In the genomic region with DNA sequence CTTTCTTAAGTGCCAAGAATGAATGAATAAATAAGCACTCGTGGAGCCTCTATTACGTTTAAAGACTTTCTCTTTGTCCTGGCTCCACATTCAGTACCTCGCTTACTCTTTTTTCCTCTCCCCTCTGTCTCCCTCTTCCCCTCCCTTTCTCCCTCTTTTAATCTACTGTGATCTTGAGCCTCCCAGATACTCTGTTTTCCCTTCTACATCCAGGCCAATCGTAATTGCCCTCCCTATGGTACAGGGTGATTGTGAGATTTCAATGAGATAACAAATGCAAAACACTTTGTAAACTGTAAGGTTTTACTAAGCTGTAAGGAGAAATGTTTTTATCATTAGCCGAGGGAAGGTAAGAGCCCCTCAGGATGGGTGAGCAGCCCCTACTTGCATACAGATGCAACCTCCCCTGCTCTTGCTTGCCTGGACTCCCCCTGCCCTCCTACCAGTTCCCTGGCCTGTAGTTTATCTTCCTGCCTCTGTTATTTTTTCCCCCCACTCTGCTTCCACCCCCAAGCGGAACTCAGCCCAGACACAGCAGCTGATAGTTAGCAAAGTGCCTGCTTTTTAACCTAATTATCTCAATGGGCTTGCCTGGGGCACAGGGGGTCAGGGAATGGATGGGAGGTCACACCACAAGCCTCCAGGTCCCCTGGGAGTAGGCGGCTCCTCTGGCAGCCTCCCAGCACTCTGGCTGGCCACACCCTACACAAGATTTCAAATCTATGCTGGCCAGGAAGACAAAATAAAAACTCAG, we compare ENCODE assay signal across 1 cellular context.
A peak's percentile ranks its signal among the peaks of the same experiment; 100 is the strongest.
TF ChIP-seq lines count a peak whose summit lies in the region.

No MANE protein-coding gene starts in this region.

TF ChIP-seq in HEK293, 187 proteins besides CTCF, POLR2A, EP300 and RAD21 (continued from another document and continues in another):
- TF ChIP-seq, protein P1, sequence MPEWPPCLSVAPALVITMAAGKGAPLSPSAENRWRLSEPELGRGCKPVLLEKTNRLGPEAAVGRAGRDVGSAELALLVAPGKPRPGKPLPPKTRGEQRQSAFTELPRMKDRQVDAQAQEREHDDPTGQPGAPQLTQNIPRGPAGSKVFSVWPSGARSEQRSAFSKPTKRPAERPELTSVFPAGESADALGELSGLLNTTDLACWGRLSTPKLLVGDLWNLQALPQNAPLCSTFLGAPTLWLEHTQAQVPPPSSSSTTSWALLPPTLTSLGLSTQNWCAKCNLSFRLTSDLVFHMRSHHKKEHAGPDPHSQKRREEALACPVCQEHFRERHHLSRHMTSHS (tag by site-specific recombination; IDR thresholded peaks at IDR 0.05), result 0 out of 2 replicates have a peak, but pooled peaks have one; percentile 33
- TF ChIP-seq ZSCAN23 (tag by site-specific recombination; IDR thresholded peaks at IDR 0.05) (0 out of 2 replicates have a peak, but pooled peaks have one; percentile 25), ZNF501 (tag by site-specific recombination; IDR thresholded peaks at IDR 0.05) (no peak), ZIC2 (tag by site-specific recombination; IDR thresholded peaks at IDR 0.05) (peak; percentile 87), ZEB2 (tag by site-specific recombination; IDR thresholded peaks at IDR 0.05) (peak; percentile 76), ZNF157 (tag by site-specific recombination; IDR thresholded peaks at IDR 0.05) (no peak), KLF9 (tag by site-specific recombination; IDR thresholded peaks at IDR 0.05; ENCODE audit: low read depth) (peak; percentile 58; the same call in 1 of the 2 replicates), ZNF629 (tag by site-specific recombination; IDR thresholded peaks at IDR 0.05) (peak; percentile 75), HOXD13 (CRISPR knock-in tag; IDR thresholded peaks at IDR 0.05; ENCODE audit: borderline replicate concordance) (0 out of 2 replicates have a peak, but pooled peaks have one; percentile 59), ZNF560 (tag by site-specific recombination; IDR thresholded peaks at IDR 0.05; ENCODE audit: borderline replicate concordance) (no peak), BCL11A (tag by site-specific recombination; IDR thresholded peaks at IDR 0.05; ENCODE audit: low read depth) (peak; percentile 59), FEZF1 (tag by site-specific recombination; IDR thresholded peaks at IDR 0.05) (peak; percentile 87), ZNF146 (tag by site-specific recombination; IDR thresholded peaks at IDR 0.05) (peak; percentile 8; the same call in 1 of the 2 replicates), ZNF596 (tag by site-specific recombination; IDR thresholded peaks at IDR 0.05) (peak; percentile 64; the same call in 1 of the 2 replicates), SP2 (tag by site-specific recombination; IDR thresholded peaks at IDR 0.05) (0 out of 2 replicates have a peak, but pooled peaks have one; percentile 15), ZBTB17 (tag by site-specific recombination; IDR thresholded peaks at IDR 0.05) (no peak; the same call in 1 of the 2 replicates), KLF8 (tag by site-specific recombination; IDR thresholded peaks at IDR 0.05) (0 out of 2 replicates have a peak, but pooled peaks have one; percentile 17), REPIN1 (tag by site-specific recombination; IDR thresholded peaks at IDR 0.05; ENCODE audit: low read depth) (no peak), ZXDB (tag by site-specific recombination; IDR thresholded peaks at IDR 0.05) (peak; percentile 67), ZSCAN16 (tag by site-specific recombination; IDR thresholded peaks at IDR 0.05) (0 out of 2 replicates have a peak, but pooled peaks have one; percentile 53), ZNF423 (tag by site-specific recombination; IDR thresholded peaks at IDR 0.05) (peak; percentile 77; the same call in 1 of the 2 replicates), IKZF3 (tag by site-specific recombination; IDR thresholded peaks at IDR 0.05) (peak; percentile 91), TRIM28 (IDR thresholded peaks at IDR 0.05; ENCODE audit: borderline replicate concordance, low read length) (peak; percentile 72; the same call in 1 of the 2 replicates), OSR2 (tag by site-specific recombination; IDR thresholded peaks at IDR 0.05) (peak; percentile 92), ZFP3 (tag by site-specific recombination; IDR thresholded peaks at IDR 0.05; ENCODE audit: low read depth) (no peak), ZNF341 (tag by site-specific recombination; IDR thresholded peaks at IDR 0.05; ENCODE audit: low read depth) (peak; percentile 35; the same call in 1 of the 2 replicates), KLF10 (tag by site-specific recombination; IDR thresholded peaks at IDR 0.05) (peak; percentile 83), ZNF366 (tag by site-specific recombination; conservative IDR thresholded peaks at IDR 0.05) (peak; percentile 22; the same call in 1 of the 2 replicates)
- TF ChIP-seq, protein P2, sequence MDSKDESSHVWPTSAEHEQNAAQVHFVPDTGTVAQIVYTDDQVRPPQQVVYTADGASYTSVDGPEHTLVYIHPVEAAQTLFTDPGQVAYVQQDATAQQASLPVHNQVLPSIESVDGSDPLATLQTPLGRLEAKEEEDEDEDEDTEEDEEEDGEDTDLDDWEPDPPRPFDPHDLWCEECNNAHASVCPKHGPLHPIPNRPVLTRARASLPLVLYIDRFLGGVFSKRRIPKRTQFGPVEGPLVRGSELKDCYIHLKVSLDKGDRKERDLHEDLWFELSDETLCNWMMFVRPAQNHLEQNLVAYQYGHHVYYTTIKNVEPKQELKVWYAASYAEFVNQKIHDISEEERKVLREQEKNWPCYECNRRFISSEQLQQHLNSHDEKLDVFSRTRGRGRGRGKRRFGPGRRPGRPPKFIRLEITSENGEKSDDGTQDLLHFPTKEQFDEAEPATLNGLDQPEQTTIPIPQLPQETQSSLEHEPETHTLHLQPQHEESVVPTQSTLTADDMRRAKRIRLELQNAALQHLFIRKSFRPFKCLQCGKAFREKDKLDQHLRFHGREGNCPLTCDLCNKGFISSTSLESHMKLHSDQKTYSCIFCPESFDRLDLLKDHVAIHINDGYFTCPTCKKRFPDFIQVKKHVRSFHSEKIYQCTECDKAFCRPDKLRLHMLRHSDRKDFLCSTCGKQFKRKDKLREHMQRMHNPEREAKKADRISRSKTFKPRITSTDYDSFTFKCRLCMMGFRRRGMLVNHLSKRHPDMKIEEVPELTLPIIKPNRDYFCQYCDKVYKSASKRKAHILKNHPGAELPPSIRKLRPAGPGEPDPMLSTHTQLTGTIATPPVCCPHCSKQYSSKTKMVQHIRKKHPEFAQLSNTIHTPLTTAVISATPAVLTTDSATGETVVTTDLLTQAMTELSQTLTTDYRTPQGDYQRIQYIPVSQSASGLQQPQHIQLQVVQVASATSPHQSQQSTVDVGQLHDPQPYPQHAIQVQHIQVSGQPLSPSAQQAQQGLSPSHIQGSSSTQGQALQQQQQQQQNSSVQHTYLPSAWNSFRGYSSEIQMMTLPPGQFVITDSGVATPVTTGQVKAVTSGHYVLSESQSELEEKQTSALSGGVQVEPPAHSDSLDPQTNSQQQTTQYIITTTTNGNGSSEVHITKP (tag by site-specific recombination; IDR thresholded peaks at IDR 0.05), result peak; percentile 95
- TF ChIP-seq, protein P3, sequence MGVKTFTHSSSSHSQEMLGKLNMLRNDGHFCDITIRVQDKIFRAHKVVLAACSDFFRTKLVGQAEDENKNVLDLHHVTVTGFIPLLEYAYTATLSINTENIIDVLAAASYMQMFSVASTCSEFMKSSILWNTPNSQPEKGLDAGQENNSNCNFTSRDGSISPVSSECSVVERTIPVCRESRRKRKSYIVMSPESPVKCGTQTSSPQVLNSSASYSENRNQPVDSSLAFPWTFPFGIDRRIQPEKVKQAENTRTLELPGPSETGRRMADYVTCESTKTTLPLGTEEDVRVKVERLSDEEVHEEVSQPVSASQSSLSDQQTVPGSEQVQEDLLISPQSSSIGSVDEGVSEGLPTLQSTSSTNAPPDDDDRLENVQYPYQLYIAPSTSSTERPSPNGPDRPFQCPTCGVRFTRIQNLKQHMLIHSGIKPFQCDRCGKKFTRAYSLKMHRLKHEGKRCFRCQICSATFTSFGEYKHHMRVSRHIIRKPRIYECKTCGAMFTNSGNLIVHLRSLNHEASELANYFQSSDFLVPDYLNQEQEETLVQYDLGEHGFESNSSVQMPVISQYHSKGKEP (tag by site-specific recombination; IDR thresholded peaks at IDR 0.05), result peak; percentile 64
- TF ChIP-seq, protein P4, sequence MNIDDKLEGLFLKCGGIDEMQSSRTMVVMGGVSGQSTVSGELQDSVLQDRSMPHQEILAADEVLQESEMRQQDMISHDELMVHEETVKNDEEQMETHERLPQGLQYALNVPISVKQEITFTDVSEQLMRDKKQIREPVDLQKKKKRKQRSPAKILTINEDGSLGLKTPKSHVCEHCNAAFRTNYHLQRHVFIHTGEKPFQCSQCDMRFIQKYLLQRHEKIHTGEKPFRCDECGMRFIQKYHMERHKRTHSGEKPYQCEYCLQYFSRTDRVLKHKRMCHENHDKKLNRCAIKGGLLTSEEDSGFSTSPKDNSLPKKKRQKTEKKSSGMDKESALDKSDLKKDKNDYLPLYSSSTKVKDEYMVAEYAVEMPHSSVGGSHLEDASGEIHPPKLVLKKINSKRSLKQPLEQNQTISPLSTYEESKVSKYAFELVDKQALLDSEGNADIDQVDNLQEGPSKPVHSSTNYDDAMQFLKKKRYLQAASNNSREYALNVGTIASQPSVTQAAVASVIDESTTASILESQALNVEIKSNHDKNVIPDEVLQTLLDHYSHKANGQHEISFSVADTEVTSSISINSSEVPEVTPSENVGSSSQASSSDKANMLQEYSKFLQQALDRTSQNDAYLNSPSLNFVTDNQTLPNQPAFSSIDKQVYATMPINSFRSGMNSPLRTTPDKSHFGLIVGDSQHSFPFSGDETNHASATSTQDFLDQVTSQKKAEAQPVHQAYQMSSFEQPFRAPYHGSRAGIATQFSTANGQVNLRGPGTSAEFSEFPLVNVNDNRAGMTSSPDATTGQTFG (tag by site-specific recombination; IDR thresholded peaks at IDR 0.05; ENCODE audit: borderline replicate concordance), result no peak
- TF ChIP-seq, protein P5, sequence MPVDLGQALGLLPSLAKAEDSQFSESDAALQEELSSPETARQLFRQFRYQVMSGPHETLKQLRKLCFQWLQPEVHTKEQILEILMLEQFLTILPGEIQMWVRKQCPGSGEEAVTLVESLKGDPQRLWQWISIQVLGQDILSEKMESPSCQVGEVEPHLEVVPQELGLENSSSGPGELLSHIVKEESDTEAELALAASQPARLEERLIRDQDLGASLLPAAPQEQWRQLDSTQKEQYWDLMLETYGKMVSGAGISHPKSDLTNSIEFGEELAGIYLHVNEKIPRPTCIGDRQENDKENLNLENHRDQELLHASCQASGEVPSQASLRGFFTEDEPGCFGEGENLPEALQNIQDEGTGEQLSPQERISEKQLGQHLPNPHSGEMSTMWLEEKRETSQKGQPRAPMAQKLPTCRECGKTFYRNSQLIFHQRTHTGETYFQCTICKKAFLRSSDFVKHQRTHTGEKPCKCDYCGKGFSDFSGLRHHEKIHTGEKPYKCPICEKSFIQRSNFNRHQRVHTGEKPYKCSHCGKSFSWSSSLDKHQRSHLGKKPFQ (tag by site-specific recombination; IDR thresholded peaks at IDR 0.05), result peak; percentile 84
- TF ChIP-seq, protein P6, sequence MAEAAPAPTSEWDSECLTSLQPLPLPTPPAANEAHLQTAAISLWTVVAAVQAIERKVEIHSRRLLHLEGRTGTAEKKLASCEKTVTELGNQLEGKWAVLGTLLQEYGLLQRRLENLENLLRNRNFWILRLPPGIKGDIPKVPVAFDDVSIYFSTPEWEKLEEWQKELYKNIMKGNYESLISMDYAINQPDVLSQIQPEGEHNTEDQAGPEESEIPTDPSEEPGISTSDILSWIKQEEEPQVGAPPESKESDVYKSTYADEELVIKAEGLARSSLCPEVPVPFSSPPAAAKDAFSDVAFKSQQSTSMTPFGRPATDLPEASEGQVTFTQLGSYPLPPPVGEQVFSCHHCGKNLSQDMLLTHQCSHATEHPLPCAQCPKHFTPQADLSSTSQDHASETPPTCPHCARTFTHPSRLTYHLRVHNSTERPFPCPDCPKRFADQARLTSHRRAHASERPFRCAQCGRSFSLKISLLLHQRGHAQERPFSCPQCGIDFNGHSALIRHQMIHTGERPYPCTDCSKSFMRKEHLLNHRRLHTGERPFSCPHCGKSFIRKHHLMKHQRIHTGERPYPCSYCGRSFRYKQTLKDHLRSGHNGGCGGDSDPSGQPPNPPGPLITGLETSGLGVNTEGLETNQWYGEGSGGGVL (tag by site-specific recombination; IDR thresholded peaks at IDR 0.05), result peak; percentile 96
- TF ChIP-seq, protein P7, sequence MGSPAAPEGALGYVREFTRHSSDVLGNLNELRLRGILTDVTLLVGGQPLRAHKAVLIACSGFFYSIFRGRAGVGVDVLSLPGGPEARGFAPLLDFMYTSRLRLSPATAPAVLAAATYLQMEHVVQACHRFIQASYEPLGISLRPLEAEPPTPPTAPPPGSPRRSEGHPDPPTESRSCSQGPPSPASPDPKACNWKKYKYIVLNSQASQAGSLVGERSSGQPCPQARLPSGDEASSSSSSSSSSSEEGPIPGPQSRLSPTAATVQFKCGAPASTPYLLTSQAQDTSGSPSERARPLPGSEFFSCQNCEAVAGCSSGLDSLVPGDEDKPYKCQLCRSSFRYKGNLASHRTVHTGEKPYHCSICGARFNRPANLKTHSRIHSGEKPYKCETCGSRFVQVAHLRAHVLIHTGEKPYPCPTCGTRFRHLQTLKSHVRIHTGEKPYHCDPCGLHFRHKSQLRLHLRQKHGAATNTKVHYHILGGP (tag by site-specific recombination; IDR thresholded peaks at IDR 0.05), result no peak
- TF ChIP-seq, protein P8, sequence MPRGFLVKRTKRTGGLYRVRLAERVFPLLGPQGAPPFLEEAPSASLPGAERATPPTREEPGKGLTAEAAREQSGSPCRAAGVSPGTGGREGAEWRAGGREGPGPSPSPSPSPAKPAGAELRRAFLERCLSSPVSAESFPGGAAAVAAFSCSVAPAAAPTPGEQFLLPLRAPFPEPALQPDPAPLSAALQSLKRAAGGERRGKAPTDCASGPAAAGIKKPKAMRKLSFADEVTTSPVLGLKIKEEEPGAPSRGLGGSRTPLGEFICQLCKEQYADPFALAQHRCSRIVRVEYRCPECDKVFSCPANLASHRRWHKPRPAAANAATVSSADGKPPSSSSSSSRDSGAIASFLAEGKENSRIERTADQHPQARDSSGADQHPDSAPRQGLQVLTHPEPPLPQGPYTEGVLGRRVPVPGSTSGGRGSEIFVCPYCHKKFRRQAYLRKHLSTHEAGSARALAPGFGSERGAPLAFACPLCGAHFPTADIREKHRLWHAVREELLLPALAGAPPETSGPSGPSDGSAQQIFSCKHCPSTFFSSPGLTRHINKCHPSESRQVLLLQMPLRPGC (tag by site-specific recombination; IDR thresholded peaks at IDR 0.05), result peak; percentile 39; the same call in 1 of the 2 replicates
- TF ChIP-seq, protein P9, sequence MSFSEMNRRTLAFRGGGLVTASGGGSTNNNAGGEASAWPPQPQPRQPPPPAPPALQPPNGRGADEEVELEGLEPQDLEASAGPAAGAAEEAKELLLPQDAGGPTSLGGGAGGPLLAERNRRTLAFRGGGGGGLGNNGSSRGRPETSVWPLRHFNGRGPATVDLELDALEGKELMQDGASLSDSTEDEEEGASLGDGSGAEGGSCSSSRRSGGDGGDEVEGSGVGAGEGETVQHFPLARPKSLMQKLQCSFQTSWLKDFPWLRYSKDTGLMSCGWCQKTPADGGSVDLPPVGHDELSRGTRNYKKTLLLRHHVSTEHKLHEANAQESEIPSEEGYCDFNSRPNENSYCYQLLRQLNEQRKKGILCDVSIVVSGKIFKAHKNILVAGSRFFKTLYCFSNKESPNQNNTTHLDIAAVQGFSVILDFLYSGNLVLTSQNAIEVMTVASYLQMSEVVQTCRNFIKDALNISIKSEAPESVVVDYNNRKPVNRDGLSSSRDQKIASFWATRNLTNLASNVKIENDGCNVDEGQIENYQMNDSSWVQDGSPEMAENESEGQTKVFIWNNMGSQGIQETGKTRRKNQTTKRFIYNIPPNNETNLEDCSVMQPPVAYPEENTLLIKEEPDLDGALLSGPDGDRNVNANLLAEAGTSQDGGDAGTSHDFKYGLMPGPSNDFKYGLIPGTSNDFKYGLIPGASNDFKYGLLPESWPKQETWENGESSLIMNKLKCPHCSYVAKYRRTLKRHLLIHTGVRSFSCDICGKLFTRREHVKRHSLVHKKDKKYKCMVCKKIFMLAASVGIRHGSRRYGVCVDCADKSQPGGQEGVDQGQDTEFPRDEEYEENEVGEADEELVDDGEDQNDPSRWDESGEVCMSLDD (tag by site-specific recombination; IDR thresholded peaks at IDR 0.05), result 0 out of 2 replicates have a peak, but pooled peaks have one; percentile 27
